Comparison of ENCODE assay signal across 34 cellular contexts in genomic region chr10:111234903-111235302, GRCh38.
"Had no signal": no experiment of that assay in that cellular context is flagged by ENCODE, and none has a peak within 500 bp of the region (broad histone marks: within the 10 kb centered on the region; RNA-seq: fewer than 3 reads in every experiment).

No MANE protein-coding gene starts in this region.

- H3K36me3 ChIP-seq: MG63 had no signal

- H3K9me3 ChIP-seq: MG63 had no signal

- DNase-seq: Karpas-422, Kasumi-1, MG63, MM.1S, MV-4-11, NCI-H1048, NCI-H1092, NCI-H1092 treated with DMSO at 0.1 percent for 48 hours, NCI-H1105, NCI-H1105 treated with DMSO at 0.1 percent for 48 hours, NCI-H1417, NCI-H1417 treated with DMSO at 0.1 percent for 48 hours, NCI-H1436, NCI-H1436 treated with DMSO at 0.1 percent for 48 hours, NCI-H146, NCI-H1694, NCI-H1694 treated with DMSO at 0.1 percent for 48 hours, NCI-H187, NCI-H187 treated with DMSO at 0.1 percent for 48 hours, NCI-H1930, NCI-H2029, NCI-H2029 treated with DMSO at 0.1 percent for 48 hours, NCI-H2081, NCI-H2081 treated with DMSO at 0.1 percent for 48 hours, NCI-H2107, NCI-H2171, NCI-H2171 treated with DMSO at 0.1 percent for 48 hours, NCI-H2227 treated with DMSO at 0.1 percent for 48 hours, NCI-H226, NCI-H345, NCI-H446, NCI-H446 treated with DMSO at 0.1 percent for 48 hours, NCI-H510A, NCI-H510A treated with DMSO at 0.1 percent for 48 hours had no signal

- H3K27me3 ChIP-seq: MG63 had no signal

- H3K4me3 ChIP-seq: MG63 had no signal
